Comparison of ENCODE assay signal across 9 cellular contexts in genomic region chr3:179852117-179852886, GRCh38.
DNase-seq lines count a peak whose midpoint lies in the region; ATAC-seq lines count a peak whose summit lies in the region.
"Had no signal": no experiment of that assay in that cellular context is flagged by ENCODE, and none has a peak within 500 bp of the region (broad histone marks: within the 10 kb centered on the region; RNA-seq: fewer than 3 reads in every experiment).

No MANE protein-coding gene starts in this region.

- DNase-seq in RKO (ENCODE audit: low spot score) (peak; percentile 51), iPS-NIHi7 (ENCODE audit: extremely low spot score) (peak; percentile 60), AML-193 (lab: John Stamatoyannopoulos, UW) (no peak), NCI-H774 (lab: John Stamatoyannopoulos, UW) (no peak), SK-N-DZ (ENCODE audit: low spot score) (no peak)
- DNase-seq in stimulated activated CD4-positive, alpha-beta T cell treated with anti-CD3 and anti-CD28 coated beads, Interleukin-2, amount 100 ng/mL, for 48 hours, result no peak
- DNase-seq: left cardiac atrium had no signal

- ATAC-seq in GM18511 (IDR thresholded peaks at IDR 0.05; ENCODE audit: unreplicated experiment) (peak; percentile 74), HG02870 (IDR thresholded peaks at IDR 0.05; ENCODE audit: unreplicated experiment) (peak; percentile 86)

Comparison
In these comparisons a context has a peak if more than half of its experiments do, and no peak if none do; other contexts are left out.
1. DNase-seq: peak in RKO (single experiment) and iPS-NIHi7 (single experiment); none in AML-193 (0 of 2), stimulated activated CD4-positive, alpha-beta T cell treated with anti-CD3 and anti-CD28 coated beads, Interleukin-2, amount 100 ng/mL, for 48 hours (0 of 2), NCI-H774 (single experiment) and SK-N-DZ (single experiment).